In the genomic region with DNA sequence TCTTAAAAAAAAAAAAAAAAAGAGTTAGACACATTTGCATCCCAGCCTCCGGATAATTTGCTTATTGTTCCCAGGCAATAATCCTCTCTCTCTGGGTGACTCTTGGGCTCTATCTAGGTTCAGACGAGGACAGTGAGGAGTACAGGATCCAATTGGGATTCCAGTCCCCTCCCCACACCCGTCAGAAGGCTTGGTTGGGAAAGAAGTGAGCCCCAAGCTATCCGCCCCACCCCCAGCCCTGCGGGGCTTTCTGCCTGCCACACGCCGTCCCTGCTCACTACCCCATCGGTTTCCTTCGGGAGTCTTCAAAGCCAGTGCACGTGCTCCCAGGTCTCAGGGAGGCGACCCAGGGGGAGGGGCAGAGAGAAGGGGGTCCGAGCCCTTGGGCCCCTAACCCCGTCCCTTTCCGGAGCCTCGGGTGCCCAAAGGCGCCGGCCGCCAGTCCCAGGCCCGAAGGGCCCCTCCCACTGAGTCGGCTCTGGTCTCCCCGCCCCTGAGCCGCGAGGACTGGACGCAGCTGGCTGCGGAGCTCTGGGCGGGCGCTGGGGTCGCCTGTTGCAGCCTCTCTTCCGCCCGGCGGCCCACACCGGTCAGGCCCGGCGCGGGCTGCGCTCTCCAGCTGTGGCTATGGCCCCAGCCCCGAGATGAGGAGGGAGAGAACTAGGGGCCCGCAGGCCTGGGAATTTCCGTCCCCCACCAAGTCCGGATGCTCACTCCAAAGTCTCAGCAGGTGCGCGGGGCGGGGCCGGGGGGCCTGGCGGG, we compare ENCODE assay signal across 8 cellular contexts. TPM values are rescaled to one million over a fixed set of nuclear protein-coding genes. Genes with fewer than 3 reads are reported as not detected.
DNase-seq lines count a peak whose midpoint lies in the region; ATAC-seq and TF ChIP-seq lines count a peak whose summit lies in the region.

No MANE protein-coding gene starts in this region.

- no peaks in the 10 kb centered on the region for H3K36me3 ChIP-seq in Panc1 (ENCODE audit: control insufficient read depth, insufficient read depth, low read length)

- no peaks in the 10 kb centered on the region for H3K27me3 ChIP-seq in Panc1 (ENCODE audit: control insufficient read depth, insufficient read depth, low read length)

- peaks cover 43% of the 10 kb centered on the region for H3K4me1 Mint-ChIP-seq in stimulated activated memory B cell treated with anti-CD40 and anti-IgM and Interleukin-4, amounts not matched to agents 10 μg/mL and 1 μg/mL and 100 μg/mL, for 72 hours

- peak overlapping the region; percentile 98 for H3K27ac ChIP-seq in Panc1 (ENCODE audit: low read length)

- POLR2A ChIA-PET in Panc1 (lab: Charles Lee) = interaction anchor here (0.6 to 1.3 kb wide), 3 partner anchors 28 to 1240 kb away, joined by 3 to 7 read pairs (median 4); partner anchors contain the start of gene TMEM151B

- DNase-seq in DMS53 (lab: John Stamatoyannopoulos, UW) (peak; percentile 96), GM19238 (ENCODE audit: insufficient read length, low spot score) (peak; percentile 76), Panc1 (ENCODE audit: low read depth, low spot score) (no peak), dedifferentiated amniotic fluid mesenchymal stem cell (ENCODE audit: extremely low spot score) (peak; percentile 43), left colon (peak; percentile 83 to 86), SKM-1 (lab: John Stamatoyannopoulos, UW; ENCODE audit: unreplicated experiment) (no peak)

- TF ChIP-seq CTCF in Panc1 (IDR thresholded peaks at IDR 0.05) = no peak

- intact Hi-C loops in Panc1 (cut with micrococcal nuclease; ENCODE audit: unreplicated experiment) (no loop called here), left colon (cut with DNase I, micrococcal nuclease) (no loop called here)

- CTCF ChIA-PET in Panc1 (lab: Charles Lee) = no interaction called here

- no peaks in the 10 kb centered on the region for H3K36me3 Mint-ChIP-seq in stimulated activated memory B cell treated with anti-CD40 and anti-IgM and Interleukin-4, amounts not matched to agents 10 μg/mL and 1 μg/mL and 100 μg/mL, for 72 hours

- in situ Hi-C loops in Panc1 (cut with HindIII; ENCODE audit: low pct_unique_long_range_greater_than_20kb, low sequenced_read_pairs) = no loop called here

- peak overlapping the region; percentile 57 for H3K4me3 ChIP-seq in Panc1 (ENCODE audit: low read depth in 2 of 2, low read length in 2 of 2)

- BruUV-seq in Panc1 (replicated peaks; lab: Mats Ljungman, UMichigan) = no TSS peak

- ATAC-seq in HG03442 (IDR thresholded peaks at IDR 0.05; ENCODE audit: unreplicated experiment) (peak; percentile 53), Panc1 (peak; percentile 72), left colon (peak; percentile 64)
- peak; percentile 60 for ATAC-seq in stimulated activated memory B cell treated with anti-CD40 and anti-IgM and Interleukin-4, amounts not matched to agents 10 μg/mL and 1 μg/mL and 100 μg/mL, for 72 hours

- peaks cover 46% of the 10 kb centered on the region for H3K4me1 ChIP-seq in Panc1 (ENCODE audit: control insufficient read depth, insufficient read depth, low read length)

- no peaks in the 10 kb centered on the region for H3K27me3 Mint-ChIP-seq in stimulated activated memory B cell treated with anti-CD40 and anti-IgM and Interleukin-4, amounts not matched to agents 10 μg/mL and 1 μg/mL and 100 μg/mL, for 72 hours

- H3K27ac Mint-ChIP-seq in stimulated activated memory B cell treated with anti-CD40 and anti-IgM and Interleukin-4, amounts not matched to agents 10 μg/mL and 1 μg/mL and 100 μg/mL, for 72 hours = peak overlapping the region; percentile 77

- H3K9me3 ChIP-seq in Panc1 (ENCODE audit: control insufficient read depth, insufficient read depth, low read depth, low read length) = no peaks in the 10 kb centered on the region

- peak overlapping the region; percentile 84 for H3K4me3 Mint-ChIP-seq in stimulated activated memory B cell treated with anti-CD40 and anti-IgM and Interleukin-4, amounts not matched to agents 10 μg/mL and 1 μg/mL and 100 μg/mL, for 72 hours

- H3K9me3 Mint-ChIP-seq in stimulated activated memory B cell treated with anti-CD40 and anti-IgM and Interleukin-4, amounts not matched to agents 10 μg/mL and 1 μg/mL and 100 μg/mL, for 72 hours = no peaks in the 10 kb centered on the region

RNA-seq across cellular contexts. Expression of gene MYMX, which starts 2.5 kb away (rescaled TPM):
- total RNA-seq in Panc1 (2021; ENCODE audit: unreplicated experiment) (1.8 TPM), left colon (not detected)
- 1.9 TPM for polyA plus RNA-seq in Panc1 (2012; ENCODE audit: insufficient read length)

RNA-seq across cellular contexts. Expression of gene SLC29A1, which starts 4.2 kb away (rescaled TPM):
- total RNA-seq in Panc1 (2021; ENCODE audit: unreplicated experiment) (263 TPM), left colon (10 to 100 TPM; 13.0 to 22.8 TPM)
- polyA plus RNA-seq in Panc1 (2012; ENCODE audit: insufficient read length) = 313 TPM

RNA-seq across cellular contexts. Expression of gene HSP90AB1, which starts 27.7 kb away (rescaled TPM):
- total RNA-seq in Panc1 (2021; ENCODE audit: unreplicated experiment) (1,253 TPM), left colon (100 to 1,000 TPM; 278 to 329 TPM)
- 799 TPM for polyA plus RNA-seq in Panc1 (2012; ENCODE audit: insufficient read length)

RNA-seq across cellular contexts. Expression of gene SLC35B2, which starts 38.1 kb away (rescaled TPM):
- total RNA-seq in Panc1 (2021; ENCODE audit: unreplicated experiment) (105 TPM), left colon (10 to 100 TPM; 34.9 to 43.5 TPM)
- polyA plus RNA-seq in Panc1 (2012; ENCODE audit: insufficient read length) = 114 TPM

RNA-seq across cellular contexts. Expression of gene NFKBIE, which starts 46.1 kb away (rescaled TPM):
- total RNA-seq in Panc1 (2021; ENCODE audit: unreplicated experiment) (24.9 TPM), left colon (10 to 100 TPM in 1 of 2 donors, 1 to 10 TPM in 1; 9.6 to 15.3 TPM)
- 35.8 TPM for polyA plus RNA-seq in Panc1 (2012; ENCODE audit: insufficient read length)

Comparison
In these comparisons a context has a peak if more than half of its experiments do, and no peak if none do; other contexts are left out.
1. DNase-seq: peak in DMS53 (single experiment), GM19238 (single experiment), dedifferentiated amniotic fluid mesenchymal stem cell (single experiment) and left colon (2 of 2); none in Panc1 (single experiment) and SKM-1 (single experiment).
2. RNA of gene SLC29A1, which starts 4.2 kb away (total RNA-seq): 263 TPM in Panc1 (single experiment); 13.0 to 22.8 TPM in left colon; every median in the first group is over 10 times any median in the second.
3. Peak in every context shown above with its lines, with median percentiles within 50 percentile points of each other: ATAC-seq.